Comparison of ENCODE assay signal across 13 cellular contexts in genomic region chr21:35511298-35512162, GRCh38.
DNase-seq lines count a peak whose midpoint lies in the region; ATAC-seq and TF ChIP-seq lines count a peak whose summit lies in the region.
"Had no signal": no experiment of that assay in that cellular context is flagged by ENCODE, and none has a peak within 500 bp of the region (broad histone marks: within the 10 kb centered on the region; RNA-seq: fewer than 3 reads in every experiment).

No MANE protein-coding gene starts in this region.

- peak overlapping the region; percentile 27 for H3K9ac ChIP-seq in adipocyte (ENCODE audit: low read length)

- no peak for TF ChIP-seq POLR2A in testis (IDR thresholded peaks at IDR 0.05)

- H3K9me3 ChIP-seq in adipocyte (ENCODE audit: control insufficient read depth, low read length) (no peaks in the 10 kb centered on the region), testis (no peaks in the 10 kb centered on the region)
- H3K9me3 ChIP-seq: right lobe of liver had no signal

- H3K4me1 ChIP-seq in adipocyte (ENCODE audit: control insufficient read depth, insufficient read depth, low read length) (peaks cover 34% of the 10 kb centered on the region), testis (no peaks in the 10 kb centered on the region)
- H3K4me1 ChIP-seq: right lobe of liver had no signal

- H3K4me3 Mint-ChIP-seq in activated CD8-positive, alpha-beta T cell treated with anti-CD3 and anti-CD28 coated beads for 36 hours, result no peak overlapping the region
- no peak overlapping the region for H3K4me3 Mint-ChIP-seq in activated CD8-positive, alpha-beta T cell treated with anti-CD3 and anti-CD28 coated beads, Interleukin-2, amount 10 ng/mL, durations not matched to agents 7 days and 5 days
- H3K4me3 Mint-ChIP-seq in osteocyte (ENCODE audit: unreplicated experiment), result no peak overlapping the region
- H3K4me3 Mint-ChIP-seq: natural killer cell had no signal

- H3K27me3 ChIP-seq in adipocyte (replicated peaks; ENCODE audit: control insufficient read depth, insufficient read depth, low read length) (no peaks in the 10 kb centered on the region), testis (no peaks in the 10 kb centered on the region)
- H3K27me3 ChIP-seq: right lobe of liver had no signal

- ATAC-seq in activated CD8-positive, alpha-beta T cell treated with anti-CD3 and anti-CD28 coated beads for 36 hours, result peak; percentile 80
- no peak for ATAC-seq in activated CD8-positive, alpha-beta T cell treated with anti-CD3 and anti-CD28 coated beads, Interleukin-2, amount 10 ng/mL, durations not matched to agents 7 days and 5 days
- ATAC-seq: natural killer cell, right lobe of liver had no signal

- H3K27ac Mint-ChIP-seq in activated CD8-positive, alpha-beta T cell treated with anti-CD3 and anti-CD28 coated beads for 36 hours, result no peak overlapping the region
- H3K27ac Mint-ChIP-seq in activated CD8-positive, alpha-beta T cell treated with anti-CD3 and anti-CD28 coated beads, Interleukin-2, amount 10 ng/mL, durations not matched to agents 7 days and 5 days, result no peak overlapping the region
- H3K27ac Mint-ChIP-seq in osteocyte (ENCODE audit: unreplicated experiment), result peak overlapping the region; percentile 6
- H3K27ac Mint-ChIP-seq: natural killer cell had no signal

- DNase-seq in activated CD8-positive, alpha-beta T cell treated with anti-CD3 and anti-CD28 coated beads for 36 hours, result peak; percentile 33
- no peak for DNase-seq in activated CD8-positive, alpha-beta T cell treated with anti-CD3 and anti-CD28 coated beads, Interleukin-2, amount 10 ng/mL, durations not matched to agents 7 days and 5 days
- peak; percentile 90 for DNase-seq in M059J (ENCODE audit: low read depth)
- DNase-seq in adipocyte (ENCODE audit: low read depth), result peak; percentile 63
- DNase-seq in osteocyte (ENCODE audit: extremely low spot score, unreplicated experiment), result no peak
- no peak for DNase-seq in retina
- no peak for DNase-seq in NCI-H1436 treated with DMSO at 0.1 percent for 48 hours (lab: John Stamatoyannopoulos, UW)
- no peak for DNase-seq in testis
- DNase-seq: islet precursor cell, Karpas-422, natural killer cell, right lobe of liver, T-helper 9 cell had no signal

- POLR2A ChIA-PET in activated CD8-positive, alpha-beta T cell treated with anti-CD3 and anti-CD28 coated beads for 36 hours (lab: Charles Lee), result no interaction called here
- POLR2A ChIA-PET in activated CD8-positive, alpha-beta T cell treated with anti-CD3 and anti-CD28 coated beads, Interleukin-2, amount 10 ng/mL, durations not matched to agents 7 days and 5 days (lab: Charles Lee), result no interaction called here

- H3K36me3 Mint-ChIP-seq in activated CD8-positive, alpha-beta T cell treated with anti-CD3 and anti-CD28 coated beads for 36 hours (ENCODE audit: low read depth), result no peaks in the 10 kb centered on the region
- H3K36me3 Mint-ChIP-seq in activated CD8-positive, alpha-beta T cell treated with anti-CD3 and anti-CD28 coated beads, Interleukin-2, amount 10 ng/mL, durations not matched to agents 7 days and 5 days (ENCODE audit: low read depth), result no peaks in the 10 kb centered on the region
- no peaks in the 10 kb centered on the region for H3K36me3 Mint-ChIP-seq in osteocyte (ENCODE audit: unreplicated experiment)
- H3K36me3 Mint-ChIP-seq: natural killer cell had no signal

- intact Hi-C loops in activated CD8-positive, alpha-beta T cell treated with anti-CD3 and anti-CD28 coated beads for 36 hours (cut with micrococcal nuclease), result no loop called here
- intact Hi-C loops in testis (cut with DNase I; ENCODE audit: low total_unique reads), result no loop called here

- H3K36me3 ChIP-seq in adipocyte (ENCODE audit: control insufficient read depth, insufficient read depth, low read length, severe bottlenecking) (no peaks in the 10 kb centered on the region), testis (ENCODE audit: low read depth, missing control alignments) (no peaks in the 10 kb centered on the region)
- H3K36me3 ChIP-seq: right lobe of liver had no signal

- 75 to 82% methylated on average over 6 of the region's 6 CpGs for WGBS in testis, 2 donors

- H3K4me3 ChIP-seq in adipocyte (ENCODE audit: low read length) (peak overlapping the region; percentile 19), testis (no peak overlapping the region)
- H3K4me3 ChIP-seq: right lobe of liver had no signal

- no peak for TF ChIP-seq CTCF in activated CD8-positive, alpha-beta T cell treated with anti-CD3 and anti-CD28 coated beads for 36 hours (IDR thresholded peaks at IDR 0.05)
- TF ChIP-seq CTCF in osteocyte (IDR thresholded peaks at IDR 0.05) (no peak), testis (IDR thresholded peaks at IDR 0.05) (no peak)

- no peak overlapping the region for H3K27ac ChIP-seq in testis
- H3K27ac ChIP-seq: right lobe of liver had no signal

- no peaks in the 10 kb centered on the region for H3K27me3 Mint-ChIP-seq in activated CD8-positive, alpha-beta T cell treated with anti-CD3 and anti-CD28 coated beads for 36 hours
- peaks cover 2% of the 10 kb centered on the region for H3K27me3 Mint-ChIP-seq in activated CD8-positive, alpha-beta T cell treated with anti-CD3 and anti-CD28 coated beads, Interleukin-2, amount 10 ng/mL, durations not matched to agents 7 days and 5 days (ENCODE audit: low read depth)
- H3K27me3 Mint-ChIP-seq in osteocyte (ENCODE audit: unreplicated experiment), result no peaks in the 10 kb centered on the region

- H3K4me1 Mint-ChIP-seq in activated CD8-positive, alpha-beta T cell treated with anti-CD3 and anti-CD28 coated beads for 36 hours (ENCODE audit: low read depth), result peaks cover 22% of the 10 kb centered on the region
- H3K4me1 Mint-ChIP-seq in activated CD8-positive, alpha-beta T cell treated with anti-CD3 and anti-CD28 coated beads, Interleukin-2, amount 10 ng/mL, durations not matched to agents 7 days and 5 days (ENCODE audit: low read depth), result peaks cover 17% of the 10 kb centered on the region
- peaks cover 24% of the 10 kb centered on the region for H3K4me1 Mint-ChIP-seq in osteocyte (ENCODE audit: unreplicated experiment)

- H3K9me3 Mint-ChIP-seq in activated CD8-positive, alpha-beta T cell treated with anti-CD3 and anti-CD28 coated beads for 36 hours, result no peaks in the 10 kb centered on the region
- no peaks in the 10 kb centered on the region for H3K9me3 Mint-ChIP-seq in activated CD8-positive, alpha-beta T cell treated with anti-CD3 and anti-CD28 coated beads, Interleukin-2, amount 10 ng/mL, durations not matched to agents 7 days and 5 days (ENCODE audit: insufficient read depth)
- no peaks in the 10 kb centered on the region for H3K9me3 Mint-ChIP-seq in osteocyte (ENCODE audit: unreplicated experiment)
- H3K9me3 Mint-ChIP-seq: natural killer cell had no signal

- CTCF ChIA-PET in activated CD8-positive, alpha-beta T cell treated with anti-CD3 and anti-CD28 coated beads for 36 hours (lab: Charles Lee), result no interaction called here
- CTCF ChIA-PET in activated CD8-positive, alpha-beta T cell treated with anti-CD3 and anti-CD28 coated beads, Interleukin-2, amount 10 ng/mL, durations not matched to agents 7 days and 5 days (lab: Charles Lee), result no interaction called here

Comparison
In these comparisons a context has a peak if more than half of its experiments do, and no peak if none do; other contexts are left out.
1. DNase-seq: peak in activated CD8-positive, alpha-beta T cell treated with anti-CD3 and anti-CD28 coated beads for 36 hours (single experiment), M059J (single experiment) and adipocyte (single experiment); none in activated CD8-positive, alpha-beta T cell treated with anti-CD3 and anti-CD28 coated beads, Interleukin-2, amount 10 ng/mL, durations not matched to agents 7 days and 5 days (single experiment), osteocyte (single experiment), retina (single experiment), NCI-H1436 treated with DMSO at 0.1 percent for 48 hours (single experiment) and testis (single experiment).